Comparison of ENCODE assay signal across 23 cellular contexts in genomic region chr17:69188796-69189195, GRCh38.
"Had no signal": no experiment of that assay in that cellular context is flagged by ENCODE, and none has a peak within 500 bp of the region (broad histone marks: within the 10 kb centered on the region; RNA-seq: fewer than 3 reads in every experiment).

No MANE protein-coding gene starts in this region.

- DNase-seq: dermis blood vessel endothelial cell; dorsolateral prefrontal cortex; effector CD4-positive, alpha-beta T cell; effector memory CD4-positive, alpha-beta T cell; foreskin fibroblast; foreskin melanocyte; head of caudate nucleus; heart right ventricle; hippocampal formation; left cardiac atrium; left lung; left ventricle myocardium superior; lower lobe of right lung; mesenchymal stem cell; mucosa of descending colon had no signal

- H3K4me3 Mint-ChIP-seq: mesothelial cell of epicardium had no signal

- H3K27ac Mint-ChIP-seq: mesothelial cell of epicardium had no signal

- H3K4me3 ChIP-seq: coronary artery, dorsolateral prefrontal cortex, esophagus muscularis mucosa, gastroesophageal sphincter, heart right ventricle, left lung, lower lobe of right lung, mucosa of descending colon had no signal

- FAIRE-seq: colon, endothelial cell of umbilical vein, islet of Langerhans, keratinocyte had no signal

- ATAC-seq: gastroesophageal sphincter, heart right ventricle, left cardiac atrium, left lung, left ventricle myocardium superior, lower lobe of right lung, mucosa of descending colon had no signal

- H3K36me3 Mint-ChIP-seq: mesothelial cell of epicardium had no signal

- H3K4me1 ChIP-seq: esophagus muscularis mucosa, gastroesophageal sphincter, heart right ventricle, left lung, lower lobe of right lung had no signal

- H3K27me3 ChIP-seq: dorsolateral prefrontal cortex, esophagus muscularis mucosa, gastroesophageal sphincter, heart right ventricle, left lung had no signal

- H3K9me3 ChIP-seq: esophagus muscularis mucosa, gastroesophageal sphincter, heart right ventricle, left lung, lower lobe of right lung, mucosa of descending colon had no signal

- H3K27ac ChIP-seq: coronary artery, dorsolateral prefrontal cortex, esophagus muscularis mucosa, gastroesophageal sphincter, heart right ventricle, left lung, lower lobe of right lung had no signal

- H3K36me3 ChIP-seq: left lung, lower lobe of right lung had no signal

- H3K9me3 Mint-ChIP-seq: mesothelial cell of epicardium had no signal
